In the genomic region with DNA sequence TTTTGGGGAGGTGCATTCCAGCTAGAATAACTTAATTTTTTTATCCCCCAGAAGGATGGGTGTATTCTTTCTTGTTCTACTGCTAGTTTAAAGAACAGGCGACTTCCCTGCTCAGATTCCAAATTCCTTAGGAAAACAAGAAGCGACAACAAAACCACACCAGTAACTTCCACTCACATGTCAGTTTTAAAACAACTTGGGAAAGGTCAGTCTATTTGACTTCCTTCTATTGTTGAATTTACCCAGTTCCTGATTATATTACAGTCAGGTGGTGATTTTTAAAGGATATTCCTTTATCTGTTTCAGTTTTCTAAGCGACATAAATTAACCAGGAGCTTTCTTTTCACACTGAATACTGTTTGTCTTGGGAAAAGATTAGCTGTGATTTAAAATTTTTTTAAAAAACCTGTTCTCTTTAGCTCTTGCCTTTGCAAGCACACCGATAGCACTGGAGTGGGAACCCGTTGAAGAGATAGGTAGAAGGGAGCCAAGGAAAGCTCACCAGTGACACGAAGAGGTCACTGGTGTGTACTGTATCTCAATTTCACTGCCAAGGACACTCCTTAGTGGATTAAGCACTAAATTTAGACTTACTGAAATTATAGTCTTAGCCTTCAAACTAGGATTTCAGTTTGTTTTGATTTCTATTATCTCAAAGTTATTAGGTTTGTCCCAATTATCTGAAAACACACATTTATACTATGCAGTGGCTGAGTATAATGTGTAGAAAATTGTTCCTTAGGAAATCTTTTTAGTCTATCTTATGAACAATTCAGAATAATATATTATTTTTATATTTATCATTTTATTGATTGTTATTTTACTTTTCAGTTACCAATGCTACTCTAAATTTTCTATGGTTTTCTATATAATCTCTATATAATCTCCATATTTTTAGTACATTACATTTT, we compare ENCODE assay signal across 8 cellular contexts. TPM values are rescaled to one million over a fixed set of nuclear protein-coding genes. Genes with fewer than 3 reads are reported as not detected.
DNase-seq lines count a peak whose midpoint lies in the region; ATAC-seq lines count a peak whose summit lies in the region.

No MANE protein-coding gene starts in this region.

- no peak overlapping the region for H3K4me3 Mint-ChIP-seq in activated T-helper 17 cell treated with anti-CD3 and anti-CD28 coated beads, Interleukin-2, amount 50 U/mL, for 72 hours
- H3K4me3 Mint-ChIP-seq in activated naive CD4-positive, alpha-beta T cell treated with anti-CD3 and anti-CD28 coated beads, Interleukin-2, amount 10 ng/mL, durations not matched to agents 7 days and 5 days: no peak overlapping the region

- no peaks in the 10 kb centered on the region for H3K36me3 Mint-ChIP-seq in activated T-helper 17 cell treated with anti-CD3 and anti-CD28 coated beads, Interleukin-2, amount 50 U/mL, for 72 hours (ENCODE audit: low read depth)
- H3K36me3 Mint-ChIP-seq in activated naive CD4-positive, alpha-beta T cell treated with anti-CD3 and anti-CD28 coated beads, Interleukin-2, amount 10 ng/mL, durations not matched to agents 7 days and 5 days: no peaks in the 10 kb centered on the region

- DNase-seq in DMS79 treated with DMSO at 0.1 percent for 48 hours (lab: John Stamatoyannopoulos, UW) (peak; percentile 74), NCI-H2196 (lab: John Stamatoyannopoulos, UW; ENCODE audit: unreplicated experiment) (peak; percentile 75), left cardiac atrium (peak; percentile 51), putamen (ENCODE audit: low spot score) (peak; percentile 63)
- no peak for DNase-seq in activated naive CD4-positive, alpha-beta T cell treated with anti-CD3 and anti-CD28 coated beads, Interleukin-2, amount 10 ng/mL, durations not matched to agents 7 days and 5 days

- ATAC-seq in GM19455 (IDR thresholded peaks at IDR 0.05; ENCODE audit: unreplicated experiment): peak; percentile 99
- peak; percentile 99 for ATAC-seq in HG03354 (IDR thresholded peaks at IDR 0.05; ENCODE audit: poor library complexity, severe bottlenecking, unreplicated experiment)
- peak; percentile 47 for ATAC-seq in activated T-helper 17 cell treated with anti-CD3 and anti-CD28 coated beads, Interleukin-2, amount 50 U/mL, for 72 hours (replicated peaks)
- ATAC-seq in left cardiac atrium: peak; percentile 98

- no peaks in the 10 kb centered on the region for H3K4me1 Mint-ChIP-seq in activated T-helper 17 cell treated with anti-CD3 and anti-CD28 coated beads, Interleukin-2, amount 50 U/mL, for 72 hours
- H3K4me1 Mint-ChIP-seq in activated naive CD4-positive, alpha-beta T cell treated with anti-CD3 and anti-CD28 coated beads, Interleukin-2, amount 10 ng/mL, durations not matched to agents 7 days and 5 days: no peaks in the 10 kb centered on the region

- peaks cover 26% of the 10 kb centered on the region for H3K27me3 Mint-ChIP-seq in activated T-helper 17 cell treated with anti-CD3 and anti-CD28 coated beads, Interleukin-2, amount 50 U/mL, for 72 hours
- H3K27me3 Mint-ChIP-seq in activated naive CD4-positive, alpha-beta T cell treated with anti-CD3 and anti-CD28 coated beads, Interleukin-2, amount 10 ng/mL, durations not matched to agents 7 days and 5 days: peaks cover 12% of the 10 kb centered on the region

- intact Hi-C loops in left cardiac atrium (cut with DNase I): loop anchor here (2.0 to 10.0 kb wide), 3 partner anchors 573 to 1097 kb away; no protein-coding TSS in a partner anchor

- H3K27ac Mint-ChIP-seq in activated T-helper 17 cell treated with anti-CD3 and anti-CD28 coated beads, Interleukin-2, amount 50 U/mL, for 72 hours: no peak overlapping the region
- H3K27ac Mint-ChIP-seq in activated naive CD4-positive, alpha-beta T cell treated with anti-CD3 and anti-CD28 coated beads, Interleukin-2, amount 10 ng/mL, durations not matched to agents 7 days and 5 days: no peak overlapping the region

- no peaks in the 10 kb centered on the region for H3K9me3 Mint-ChIP-seq in activated T-helper 17 cell treated with anti-CD3 and anti-CD28 coated beads, Interleukin-2, amount 50 U/mL, for 72 hours
- H3K9me3 Mint-ChIP-seq in activated naive CD4-positive, alpha-beta T cell treated with anti-CD3 and anti-CD28 coated beads, Interleukin-2, amount 10 ng/mL, durations not matched to agents 7 days and 5 days: no peaks in the 10 kb centered on the region

- CTCF ChIA-PET in activated naive CD4-positive, alpha-beta T cell treated with anti-CD3 and anti-CD28 coated beads, Interleukin-2, amount 10 ng/mL, durations not matched to agents 7 days and 5 days (lab: Charles Lee): interaction anchor here (1.8 to 2.2 kb wide), 2 partner anchors 30 to 573 kb away, joined by 5 to 6 read pairs; no protein-coding TSS in a partner anchor

RNA-seq across cellular contexts. Expression of a gene that starts 22.3 kb away (rescaled TPM):
- under 1 TPM; 0.17 to 0.40 TPM for total RNA-seq in activated T-helper 17 cell treated with anti-CD3 and anti-CD28 coated beads, Interleukin-2, amount 50 U/mL, for 72 hours
- total RNA-seq in left cardiac atrium: 10 to 100 TPM; 23.0 to 32.6 TPM

Comparison
In these comparisons a context has a peak if more than half of its experiments do, and no peak if none do; other contexts are left out.
1. ATAC-seq: peak in every context shown above with its lines; median percentile 99 in GM19455; 99 in HG03354; 98 in left cardiac atrium; 47 in activated T-helper 17 cell treated with anti-CD3 and anti-CD28 coated beads, Interleukin-2, amount 50 U/mL, for 72 hours.
2. RNA of a gene that starts 22.3 kb away (total RNA-seq): 23.0 to 32.6 TPM in left cardiac atrium; 0.17 to 0.40 TPM in activated T-helper 17 cell treated with anti-CD3 and anti-CD28 coated beads, Interleukin-2, amount 50 U/mL, for 72 hours; every median in the first group is over 10 times any median in the second.